ENCODE assay signal across 8 cellular contexts in genomic region chr9:87713278-87713989, GRCh38. TPM values are rescaled to one million over a fixed set of nuclear protein-coding genes. Genes with fewer than 3 reads are reported as not detected.
DNase-seq lines count a peak whose midpoint lies in the region; ATAC-seq and TF ChIP-seq lines count a peak whose summit lies in the region.

No MANE protein-coding gene starts in this region.

- peaks cover 18% of the 10 kb centered on the region for H3K27me3 Mint-ChIP-seq in activated CD4-positive, alpha-beta memory T cell treated with anti-CD3 and anti-CD28 coated beads, Interleukin-2, amount 10 ng/mL, durations not matched to agents 7 days and 5 days

- POLR2A ChIA-PET in activated CD4-positive, alpha-beta memory T cell treated with anti-CD3 and anti-CD28 coated beads, Interleukin-2, amount 10 ng/mL, durations not matched to agents 7 days and 5 days (lab: Charles Lee) = interaction anchor here (0.9 to 1.4 kb wide), 3 partner anchors 21 to 261 kb away, joined by 3 to 4 read pairs (median 3); partner anchors contain the start of gene CDK20

- no peaks in the 10 kb centered on the region for H3K27me3 ChIP-seq in vagina

- H3K4me1 Mint-ChIP-seq in activated CD4-positive, alpha-beta memory T cell treated with anti-CD3 and anti-CD28 coated beads, Interleukin-2, amount 10 ng/mL, durations not matched to agents 7 days and 5 days = peaks cover 54% of the 10 kb centered on the region

- CTCF ChIA-PET in activated CD4-positive, alpha-beta memory T cell treated with anti-CD3 and anti-CD28 coated beads, Interleukin-2, amount 10 ng/mL, durations not matched to agents 7 days and 5 days (lab: Charles Lee) = interaction anchor here (1.2 to 1.4 kb wide), 2 partner anchors 28 to 31 kb away, joined by 3 to 4 read pairs; no protein-coding TSS in a partner anchor

- peak; percentile 7 for TF ChIP-seq CTCF in foreskin fibroblast (IDR thresholded peaks at IDR 0.05; ENCODE audit: low read depth, low read length)
- TF ChIP-seq CTCF in vagina (IDR thresholded peaks at IDR 0.05) = no peak

- no peak for ATAC-seq in GM18520 (IDR thresholded peaks at IDR 0.05; ENCODE audit: unreplicated experiment)

- H3K9me3 Mint-ChIP-seq in activated CD4-positive, alpha-beta memory T cell treated with anti-CD3 and anti-CD28 coated beads, Interleukin-2, amount 10 ng/mL, durations not matched to agents 7 days and 5 days = peaks cover 4% of the 10 kb centered on the region

- peaks cover 6% of the 10 kb centered on the region for H3K36me3 Mint-ChIP-seq in activated CD4-positive, alpha-beta memory T cell treated with anti-CD3 and anti-CD28 coated beads, Interleukin-2, amount 10 ng/mL, durations not matched to agents 7 days and 5 days (ENCODE audit: low read depth)

- no peaks in the 10 kb centered on the region for H3K9me3 ChIP-seq in vagina

- DNase-seq in activated T-cell treated with anti-CD3 and anti-CD28 coated beads for 48 hours (ENCODE audit: low read depth) (peak; percentile 47), foreskin fibroblast (peak; percentile 100), occipital lobe (lab: John Stamatoyannopoulos, UW) (peak; percentile 60), vagina (ENCODE audit: extremely low spot score in 2 of 2) (peak in 1 of 2 donors; percentile 99), activated gamma-delta T cell (lab: John Stamatoyannopoulos, UW) (no peak)
- no peak for DNase-seq in activated T-cell treated with anti-CD3 and anti-CD28 coated beads, Interleukin-2, amount 50 U/mL, for 1 hour
- peak; percentile 75 for DNase-seq in activated CD4-positive, alpha-beta memory T cell treated with anti-CD3 and anti-CD28 coated beads, Interleukin-2, amount 10 ng/mL, durations not matched to agents 7 days and 5 days

- intact Hi-C loops in vagina (cut with DNase I) = no loop called here

- peak overlapping the region; percentile 50 for H3K4me3 Mint-ChIP-seq in activated CD4-positive, alpha-beta memory T cell treated with anti-CD3 and anti-CD28 coated beads, Interleukin-2, amount 10 ng/mL, durations not matched to agents 7 days and 5 days

- H3K27ac Mint-ChIP-seq in activated CD4-positive, alpha-beta memory T cell treated with anti-CD3 and anti-CD28 coated beads, Interleukin-2, amount 10 ng/mL, durations not matched to agents 7 days and 5 days = peak overlapping the region; percentile 82

- peak overlapping the region; percentile 15 to 38 for H3K4me3 ChIP-seq in foreskin fibroblast (ENCODE audit: low read depth in 1 of 2, low read length in 2 of 2)
- no peak overlapping the region for H3K4me3 ChIP-seq in vagina

- H3K36me3 ChIP-seq in vagina = no peaks in the 10 kb centered on the region

- no peak for TF ChIP-seq POLR2A in vagina (IDR thresholded peaks at IDR 0.05)

- H3K4me1 ChIP-seq in vagina = peaks cover 12% of the 10 kb centered on the region

- peak overlapping the region; percentile 78 for H3K27ac ChIP-seq in vagina

RNA-seq across cellular contexts. Expression of gene CTSL, which starts 12.5 kb away (rescaled TPM):
- 10 to 100 TPM; 12.1 to 12.9 TPM for total RNA-seq in activated CD4-positive, alpha-beta memory T cell treated with anti-CD3 and anti-CD28 coated beads, Interleukin-2, amount 10 ng/mL, durations not matched to agents 7 days and 5 days
- 40.4 TPM for total RNA-seq in occipital lobe
- total RNA-seq in vagina = 68.0 TPM

Comparison
In these comparisons a context has a peak if more than half of its experiments do, and no peak if none do; other contexts are left out.
1. DNase-seq: peak in activated T-cell treated with anti-CD3 and anti-CD28 coated beads for 48 hours (single experiment), activated CD4-positive, alpha-beta memory T cell treated with anti-CD3 and anti-CD28 coated beads, Interleukin-2, amount 10 ng/mL, durations not matched to agents 7 days and 5 days (single experiment), foreskin fibroblast (2 of 2) and occipital lobe (single experiment); none in activated T-cell treated with anti-CD3 and anti-CD28 coated beads, Interleukin-2, amount 50 U/mL, for 1 hour (single experiment) and activated gamma-delta T cell (single experiment).
2. H3K4me3 ChIP-seq: peak in foreskin fibroblast (2 of 2); none in vagina (0 of 2).